In genomic region chr1:112957133-112957812, GRCh38 we compare ENCODE assay signal across 8 cellular contexts. TPM values are rescaled to one million over a fixed set of nuclear protein-coding genes. Genes with fewer than 3 reads are reported as not detected.
DNase-seq lines count a peak whose midpoint lies in the region; ATAC-seq, FAIRE-seq and TF ChIP-seq lines count a peak whose summit lies in the region.

No MANE protein-coding gene starts in this region.

- no peaks in the 10 kb centered on the region for H3K27me3 ChIP-seq in mucosa of stomach (ENCODE audit: control insufficient read depth, insufficient read depth, low read length)

- no peaks in the 10 kb centered on the region for H3K36me3 ChIP-seq in mucosa of stomach (ENCODE audit: control insufficient read depth, insufficient read depth, low read length)

- peak overlapping the region; percentile 71 for H3K9ac ChIP-seq in mucosa of stomach (ENCODE audit: low read length)

- H3K4me1 ChIP-seq in A549 (peaks cover 27% of the 10 kb centered on the region), mucosa of stomach (ENCODE audit: control insufficient read depth, insufficient read depth, low read length) (peaks cover 7% of the 10 kb centered on the region)

- under 1% methylated on average over 11 of the region's 11 CpGs for WGBS in A549 (ENCODE audit: missing lambda C conversion rate)

- H3K4me3 ChIP-seq in A549 (peak overlapping the region; percentile 66), mucosa of stomach (ENCODE audit: low read length) (no peak overlapping the region)

- peak overlapping the region; percentile 66 for H3K4me2 ChIP-seq in A549

- TF ChIP-seq POLR2A in A549 (IDR thresholded peaks at IDR 0.05; ENCODE audit: low read length) (no peak), GM18505 (IDR thresholded peaks at IDR 0.05; ENCODE audit: borderline replicate concordance, extremely low read depth, insufficient read depth, insufficient read length) (no peak)

- H3K27ac ChIP-seq in A549: peak overlapping the region; percentile 93 to 98

- TF ChIP-seq RAD21 in A549 (conservative IDR thresholded peaks at IDR 0.05 in 1 of 2, IDR thresholded peaks at IDR 0.05 in 1 of 2): no peak

- CTCF ChIA-PET in A549 (lab: Yijun Ruan, JAX): interaction anchor here (1.0 to 3.2 kb wide), 4 partner anchors 21 to 115 kb away, joined by 4 to 15 read pairs (median 6); partner anchors contain the start of gene LRIG2

- DNase-seq in A549 (ENCODE audit: low read depth in 1 of 2, low spot score in 1 of 2) (peak; percentile 44 to 76), NCI-H460 (ENCODE audit: extremely low read depth, low read depth) (peak; percentile 68), epidermal melanocyte (ENCODE audit: insufficient read length, low spot score) (peak; percentile 70)
- peak; percentile 40 to 43 for DNase-seq in activated CD4-positive, alpha-beta T cell treated with anti-CD3 and anti-CD28 coated beads, Interleukin-2, amount 50 U/mL, for 4 hours
- DNase-seq in stimulated activated naive CD8-positive, alpha-beta T cell treated with anti-CD3 and anti-CD28 coated beads, Interleukin-15, Interleukin-2, amounts not matched to agents 100 U/mL and 50 U/mL, for 24 hours: peak; percentile 43

- ATAC-seq in A549: peak; percentile 7 to 39; a peak in 3 of 6 replicates
- ATAC-seq in GM18505 (IDR thresholded peaks at IDR 0.05; ENCODE audit: unreplicated experiment): peak; percentile 45
- ATAC-seq in HG03025 (IDR thresholded peaks at IDR 0.05; ENCODE audit: low FRiP score, unreplicated experiment): peak; percentile 38
- ATAC-seq in stimulated activated naive CD8-positive, alpha-beta T cell treated with anti-CD3 and anti-CD28 coated beads, Interleukin-15, Interleukin-2, amounts not matched to agents 100 U/mL and 50 U/mL, for 24 hours: peak; percentile 45

- no peak for TF ChIP-seq CTCF in A549 (IDR thresholded peaks at IDR 0.05)

- no peak for TF ChIP-seq EP300 in A549 (IDR thresholded peaks at IDR 0.05)

- POLR2A ChIA-PET in A549 (lab: Yijun Ruan, JAX): no interaction called here

- H3K9me3 ChIP-seq in A549 (no peaks in the 10 kb centered on the region), mucosa of stomach (ENCODE audit: control insufficient read depth, low read length) (no peaks in the 10 kb centered on the region)

- no peak for FAIRE-seq in A549 (lab: Jason Lieb, UNC)

TF ChIP-seq in A549, 52 proteins besides CTCF, POLR2A, EP300 and RAD21:
- TF ChIP-seq MAZ (IDR thresholded peaks at IDR 0.05; ENCODE audit: borderline replicate concordance, low read depth, low read length) (no peak), KDM1A (IDR thresholded peaks at IDR 0.05; ENCODE audit: low read depth) (0 out of 2 replicates have a peak, but pooled peaks have one; percentile 8), GATA3 (IDR thresholded peaks at IDR 0.05; ENCODE audit: borderline replicate concordance) (no peak), CHD2 (IDR thresholded peaks at IDR 0.05; ENCODE audit: low read length, partially characterized antibody) (peak; percentile 31)

RNA-seq across cellular contexts. Expression of gene SLC16A1, which starts 1.3 kb away (rescaled TPM):
- 67.9 and 70.2 TPM in 2 replicates for polyA plus RNA-seq in A549 (2011; rRNA removed)
- 17.4 and 24.6 TPM in 2 replicates for polyA plus RNA-seq in A549 (2012; cell fraction: cytosol; rRNA removed)
- polyA plus RNA-seq in A549 (2012; cell fraction: nucleus; rRNA removed): 48.9 and 60.5 TPM in 2 replicates
- polyA plus RNA-seq in A549 (2017; fragmentation: RNase III; extraction: RNeasy Plus Mini Kit Qiagen cat#74134 plus additional on column Dnase treatment): 39.7 to 45.0 TPM (median 42.7 TPM) in 3 replicates
- 122 and 127 TPM in 2 replicates for polyA minus RNA-seq in A549 (2011; rRNA and poly(A)+ RNA removed)
- total RNA-seq in NCI-H460 (2014; rRNA removed; shearing (Covaris generic)): 80.3 and 91.5 TPM in 2 replicates
- polyA plus RNA-seq in NCI-H460 (2014; cell fraction: nucleus; rRNA removed): 44.6 and 55.7 TPM in 2 replicates
